8 cellular contexts compared by ENCODE assay signal in the genomic region with DNA sequence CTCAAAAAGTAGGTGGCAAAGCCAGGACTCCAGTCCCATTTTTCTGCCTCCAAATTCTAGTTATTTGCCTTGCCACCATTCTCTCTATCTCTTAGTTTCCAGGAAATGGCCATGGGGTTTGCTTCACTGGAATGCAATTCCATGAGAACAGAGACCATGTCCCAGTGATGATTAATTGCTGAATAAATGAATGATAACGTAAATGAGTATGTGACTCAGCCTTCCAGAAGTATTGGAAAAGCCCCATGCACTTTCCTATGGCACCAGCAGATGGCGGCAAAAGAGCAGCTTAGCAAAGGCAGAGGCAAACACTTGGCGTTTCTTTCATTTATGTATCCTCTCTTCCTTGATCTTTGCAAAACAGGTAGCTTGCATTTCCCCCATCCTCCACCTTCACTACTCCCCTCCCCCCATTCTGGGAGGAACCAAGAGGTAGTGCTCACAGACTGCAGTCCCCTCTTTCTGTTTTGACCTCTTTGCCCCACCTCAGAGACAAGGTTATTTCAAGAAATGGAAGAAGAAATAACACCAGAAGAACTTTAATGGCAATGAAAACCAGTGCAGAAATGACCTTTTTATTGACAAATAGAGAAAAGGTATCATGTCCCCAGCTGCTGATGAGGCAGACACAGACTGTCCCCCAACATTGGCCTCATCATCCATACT. TPM values are rescaled to one million over a fixed set of nuclear protein-coding genes. Genes with fewer than 3 reads are reported as not detected.
DNase-seq lines count a peak whose midpoint lies in the region; ATAC-seq and TF ChIP-seq lines count a peak whose summit lies in the region.

No MANE protein-coding gene starts in this region.

- no peaks in the 10 kb centered on the region for H3K36me3 ChIP-seq in GM23338 (ENCODE audit: insufficient read depth)

- H3K4me1 ChIP-seq in GM23338 (ENCODE audit: insufficient read depth), result peaks cover 56% of the 10 kb centered on the region

- H3K27ac Mint-ChIP-seq in GM23338 (no peak overlapping the region), naive B cell (no peak overlapping the region)

- H3K9me2 ChIP-seq in GM23338 (ENCODE audit: insufficient read depth), result no peaks in the 10 kb centered on the region

- H3K27ac ChIP-seq in GM23338 (ENCODE audit: low read depth) (no peak overlapping the region), epithelial cell of prostate (peak overlapping the region; percentile 46)

- peak overlapping the region; percentile 69 for H3K4me2 ChIP-seq in GM23338

- H3K27me3 ChIP-seq in GM23338 (ENCODE audit: insufficient read depth), result peaks cover 52% of the 10 kb centered on the region

- no peaks in the 10 kb centered on the region for H3K79me2 ChIP-seq in GM23338 (replicated peaks; ENCODE audit: insufficient read depth)

- peaks cover 4% of the 10 kb centered on the region for H4K20me1 ChIP-seq in GM23338 (replicated peaks; ENCODE audit: insufficient read depth)

- H3K9me3 Mint-ChIP-seq in GM23338 (no peaks in the 10 kb centered on the region), naive B cell (peaks cover 0 to 4% (median 0%) of the 10 kb centered on the region in 7 donors)

- H3K36me3 Mint-ChIP-seq in GM23338 (ENCODE audit: low read depth) (no peaks in the 10 kb centered on the region), naive B cell (peaks cover 0 to 2% of the 10 kb centered on the region in 2 donors)

- H3K4me3 ChIP-seq in GM23338, result no peak overlapping the region

- no peak overlapping the region for H2AFZ ChIP-seq in GM23338

- H3K4me1 Mint-ChIP-seq in GM23338, result peaks cover 46% of the 10 kb centered on the region
- peaks cover 0 to 7% (median 6%) of the 10 kb centered on the region in 3 donors for H3K4me1 Mint-ChIP-seq in naive B cell

- DNase-seq in AG08396 (ENCODE audit: low spot score), result peak; percentile 81
- peak; percentile 85 for DNase-seq in GM23338 (ENCODE audit: low spot score)
- peak; percentile 80 for DNase-seq in NCI-H82 (lab: John Stamatoyannopoulos, UW)
- peak; percentile 4 for DNase-seq in activated CD8-positive, alpha-beta memory T cell treated with anti-CD3 and anti-CD28 coated beads, Interleukin-2, amount 50 U/mL, for 1 hour (ENCODE audit: extremely low read depth)
- DNase-seq in epithelial cell of prostate (ENCODE audit: low read depth, low spot score), result peak; percentile 65
- peak; percentile 30 for DNase-seq in naive B cell
- DNase-seq in stimulated activated naive CD4-positive, alpha-beta T cell (lab: John Stamatoyannopoulos, UW), result peak; percentile 4 to 61 (median 36)

- TF ChIP-seq CTCF in GM23338 (conservative IDR thresholded peaks at IDR 0.05; ENCODE audit: low read depth in 2 of 2), result peak; percentile 93 to 95

- ATAC-seq in GM23338 (no peak), naive B cell (ENCODE audit: low read depth in 2 of 2) (no peak), GM21528 (IDR thresholded peaks at IDR 0.05; ENCODE audit: low FRiP score, unreplicated experiment) (no peak)

- H3F3A ChIP-seq in GM23338 (replicated peaks; ENCODE audit: low read depth), result peaks cover 6% of the 10 kb centered on the region; the same call in 1 of the 2 replicates

- H3K27me3 Mint-ChIP-seq in GM23338 (ENCODE audit: insufficient read depth, low read depth, poor library complexity), result peaks cover 57% of the 10 kb centered on the region
- peaks cover 30 to 72% (median 60%) of the 10 kb centered on the region in 3 donors for H3K27me3 Mint-ChIP-seq in naive B cell

- no peak overlapping the region for H3K4me3 Mint-ChIP-seq in GM23338
- H3K4me3 Mint-ChIP-seq in naive B cell, result no peak overlapping the region

TF ChIP-seq in GM23338, 12 proteins besides CTCF, POLR2A, EP300 and RAD21 (continues in another document):
- TF ChIP-seq POLR2AphosphoS5 (IDR thresholded peaks at IDR 0.05; ENCODE audit: low read depth), result no peak
- TF ChIP-seq JUNB (IDR thresholded peaks at IDR 0.05; ENCODE audit: unreplicated experiment), result no peak
- no peak for TF ChIP-seq ZNF114 (CRISPR knock-in tag; IDR thresholded peaks at IDR 0.05)
- no peak for TF ChIP-seq STAT1 (IDR thresholded peaks at IDR 0.05; ENCODE audit: unreplicated experiment)
- TF ChIP-seq, protein P1, sequence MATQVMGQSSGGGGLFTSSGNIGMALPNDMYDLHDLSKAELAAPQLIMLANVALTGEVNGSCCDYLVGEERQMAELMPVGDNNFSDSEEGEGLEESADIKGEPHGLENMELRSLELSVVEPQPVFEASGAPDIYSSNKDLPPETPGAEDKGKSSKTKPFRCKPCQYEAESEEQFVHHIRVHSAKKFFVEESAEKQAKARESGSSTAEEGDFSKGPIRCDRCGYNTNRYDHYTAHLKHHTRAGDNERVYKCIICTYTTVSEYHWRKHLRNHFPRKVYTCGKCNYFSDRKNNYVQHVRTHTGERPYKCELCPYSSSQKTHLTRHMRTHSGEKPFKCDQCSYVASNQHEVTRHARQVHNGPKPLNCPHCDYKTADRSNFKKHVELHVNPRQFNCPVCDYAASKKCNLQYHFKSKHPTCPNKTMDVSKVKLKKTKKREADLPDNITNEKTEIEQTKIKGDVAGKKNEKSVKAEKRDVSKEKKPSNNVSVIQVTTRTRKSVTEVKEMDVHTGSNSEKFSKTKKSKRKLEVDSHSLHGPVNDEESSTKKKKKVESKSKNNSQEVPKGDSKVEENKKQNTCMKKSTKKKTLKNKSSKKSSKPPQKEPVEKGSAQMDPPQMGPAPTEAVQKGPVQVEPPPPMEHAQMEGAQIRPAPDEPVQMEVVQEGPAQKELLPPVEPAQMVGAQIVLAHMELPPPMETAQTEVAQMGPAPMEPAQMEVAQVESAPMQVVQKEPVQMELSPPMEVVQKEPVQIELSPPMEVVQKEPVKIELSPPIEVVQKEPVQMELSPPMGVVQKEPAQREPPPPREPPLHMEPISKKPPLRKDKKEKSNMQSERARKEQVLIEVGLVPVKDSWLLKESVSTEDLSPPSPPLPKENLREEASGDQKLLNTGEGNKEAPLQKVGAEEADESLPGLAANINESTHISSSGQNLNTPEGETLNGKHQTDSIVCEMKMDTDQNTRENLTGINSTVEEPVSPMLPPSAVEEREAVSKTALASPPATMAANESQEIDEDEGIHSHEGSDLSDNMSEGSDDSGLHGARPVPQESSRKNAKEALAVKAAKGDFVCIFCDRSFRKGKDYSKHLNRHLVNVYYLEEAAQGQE (IDR thresholded peaks at IDR 0.05; ENCODE audit: unreplicated experiment), result no peak
- no peak for TF ChIP-seq CREB1 (CRISPR knock-in tag; IDR thresholded peaks at IDR 0.05; ENCODE audit: low read depth)
- TF ChIP-seq, protein P2, sequence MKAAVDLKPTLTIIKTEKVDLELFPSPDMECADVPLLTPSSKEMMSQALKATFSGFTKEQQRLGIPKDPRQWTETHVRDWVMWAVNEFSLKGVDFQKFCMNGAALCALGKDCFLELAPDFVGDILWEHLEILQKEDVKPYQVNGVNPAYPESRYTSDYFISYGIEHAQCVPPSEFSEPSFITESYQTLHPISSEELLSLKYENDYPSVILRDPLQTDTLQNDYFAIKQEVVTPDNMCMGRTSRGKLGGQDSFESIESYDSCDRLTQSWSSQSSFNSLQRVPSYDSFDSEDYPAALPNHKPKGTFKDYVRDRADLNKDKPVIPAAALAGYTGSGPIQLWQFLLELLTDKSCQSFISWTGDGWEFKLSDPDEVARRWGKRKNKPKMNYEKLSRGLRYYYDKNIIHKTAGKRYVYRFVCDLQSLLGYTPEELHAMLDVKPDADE (IDR thresholded peaks at IDR 0.05), result no peak
- no peak for TF ChIP-seq ZNF331 (CRISPR knock-in tag; IDR thresholded peaks at IDR 0.05; ENCODE audit: low read depth)
- no peak for TF ChIP-seq NANOG (IDR thresholded peaks at IDR 0.05; ENCODE audit: borderline replicate concordance)
- TF ChIP-seq EZH2phosphoT487 (IDR thresholded peaks at IDR 0.05; ENCODE audit: unreplicated experiment), result no peak
- no peak for TF ChIP-seq EZH2 (IDR thresholded peaks at IDR 0.05; ENCODE audit: low read depth, unreplicated experiment)

RNA-seq across cellular contexts. Expression of a gene that starts 21.3 kb away (rescaled TPM):
- total RNA-seq in GM23338 (2014; rRNA removed; shearing (Covaris generic)), result 0.24 and 0.35 TPM in 2 replicates
- polyA plus RNA-seq in GM23338 (2016; fragmentation: Nextera tagmentation; extraction: Ambion mirVana) (0.18 and 0.33 TPM in 2 replicates), naive B cell (ENCODE audit: low read depth in 6 of 6) (not detected)

Comparison
In these comparisons a context has a peak if more than half of its experiments do, and no peak if none do; other contexts are left out.
1. DNase-seq: peak in every context shown above with its lines; median percentile 85 in GM23338; 81 in AG08396; 80 in NCI-H82; 65 in epithelial cell of prostate; 36 in stimulated activated naive CD4-positive, alpha-beta T cell; 30 in naive B cell; 4 in activated CD8-positive, alpha-beta memory T cell treated with anti-CD3 and anti-CD28 coated beads, Interleukin-2, amount 50 U/mL, for 1 hour.